8 cellular contexts compared by ENCODE assay signal in the genomic region with DNA sequence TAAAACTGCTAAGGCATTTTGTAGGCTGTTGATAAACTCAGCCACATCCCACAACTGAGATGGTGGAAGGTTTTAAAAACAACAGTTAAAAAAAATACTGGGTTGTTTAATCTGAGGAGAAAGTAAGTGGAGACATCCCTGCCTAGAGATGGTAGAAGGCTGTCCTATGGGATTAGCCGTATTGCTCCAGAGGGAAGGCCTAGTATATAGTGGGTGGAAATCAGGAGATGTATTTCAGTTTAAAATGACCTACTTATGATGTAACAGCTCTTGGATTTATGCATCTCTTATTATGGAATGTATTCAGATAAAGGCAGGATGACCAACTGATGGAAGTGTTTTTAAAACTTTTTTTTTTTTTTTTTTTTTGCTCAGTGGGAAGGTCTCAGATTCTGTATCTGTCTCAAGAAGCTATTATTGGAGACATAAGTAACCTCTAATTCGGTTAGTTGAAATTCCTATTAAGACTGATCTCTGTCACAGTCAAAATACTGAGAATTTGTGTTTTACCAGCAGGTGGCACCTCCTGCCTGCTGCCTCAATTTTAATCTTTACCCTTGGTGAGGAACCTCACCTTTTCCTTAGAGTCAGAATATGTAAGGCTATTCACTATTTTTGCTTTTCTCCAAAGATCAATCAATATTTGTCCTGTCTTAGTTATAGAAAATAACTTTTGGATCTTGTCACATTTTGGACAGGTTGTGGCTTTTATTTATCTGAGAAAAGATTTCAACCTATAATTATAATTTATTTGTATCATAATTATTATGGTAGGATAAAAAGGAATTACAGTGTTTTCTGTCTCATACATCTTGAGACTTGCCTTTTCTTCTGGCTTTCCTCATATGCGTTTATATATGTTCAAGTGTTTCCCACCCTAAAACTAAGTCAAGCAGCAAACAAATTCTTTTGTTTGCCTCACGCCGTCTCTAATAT.
A peak's percentile ranks its signal among the peaks of the same experiment; 100 is the strongest.
DNase-seq lines count a peak whose midpoint lies in the region; ATAC-seq and TF ChIP-seq lines count a peak whose summit lies in the region.

No MANE protein-coding gene starts in this region.

- DNase-seq in ACHN, result peak; percentile 43
- DNase-seq in G401 (ENCODE audit: low spot score), result peak; percentile 59
- DNase-seq in NCI-H146 treated with DMSO at 0.1 percent for 48 hours (lab: John Stamatoyannopoulos, UW; ENCODE audit: unreplicated experiment), result peak; percentile 9
- peak; percentile 17 for DNase-seq in activated CD4-positive, alpha-beta memory T cell treated with anti-CD3 and anti-CD28 coated beads for 36 hours
- peak; percentile 22 for DNase-seq in iPS DF 6.9 (ENCODE audit: low read depth, low spot score)
- DNase-seq in testis, result no peak
- DNase-seq in effector memory CD4-positive, alpha-beta T cell, result no peak

- H3K4me3 ChIP-seq in iPS DF 6.9 (ENCODE audit: low read length), result no peak overlapping the region
- no peak overlapping the region for H3K4me3 ChIP-seq in testis
- H3K4me3 ChIP-seq in effector memory CD4-positive, alpha-beta T cell (ENCODE audit: insufficient read depth, low read depth, low read length, poor library complexity, severe bottlenecking), result no peak overlapping the region

- TF ChIP-seq POLR2A in testis (IDR thresholded peaks at IDR 0.05), result no peak

- in situ Hi-C loops in ACHN (cut with HindIII; ENCODE audit: low pct_ligation_motif_present, low pct_unique_long_range_greater_than_20kb, low sequenced_read_pairs) (no loop called here), G401 (cut with HindIII; ENCODE audit: low sequenced_read_pairs) (no loop called here)

- no peaks in the 10 kb centered on the region for H3K9me3 Mint-ChIP-seq in activated CD4-positive, alpha-beta memory T cell treated with anti-CD3 and anti-CD28 coated beads for 36 hours

- no peak overlapping the region for H3K4me3 Mint-ChIP-seq in activated CD4-positive, alpha-beta memory T cell treated with anti-CD3 and anti-CD28 coated beads for 36 hours

- H3K27ac Mint-ChIP-seq in activated CD4-positive, alpha-beta memory T cell treated with anti-CD3 and anti-CD28 coated beads for 36 hours, result no peak overlapping the region

- intact Hi-C loops in activated CD4-positive, alpha-beta memory T cell treated with anti-CD3 and anti-CD28 coated beads for 36 hours (cut with micrococcal nuclease), result loop anchor here (1.0 kb wide), 2 partner anchors 301 to 433 kb away; no protein-coding TSS in a partner anchor
- intact Hi-C loops in testis (cut with DNase I; ENCODE audit: low total_unique reads), result loop anchor here (5.0 kb wide), 1 partner anchor 302 kb away; no protein-coding TSS in a partner anchor

- WGBS in iPS DF 6.9 (ENCODE audit: insufficient coverage, insufficient read length), result no CpG with 5 or more reads among the region's 5 CpGs
- 73 to 76% methylated on average over 5 of the region's 5 CpGs for WGBS in testis, 2 donors

- ATAC-seq in GM18873 (IDR thresholded peaks at IDR 0.05; ENCODE audit: low FRiP score, unreplicated experiment), result no peak

- H3K27ac ChIP-seq in iPS DF 6.9 (ENCODE audit: low read length) (no peak overlapping the region), testis (no peak overlapping the region)
- H3K27ac ChIP-seq in effector memory CD4-positive, alpha-beta T cell (ENCODE audit: insufficient read depth, low read length, poor library complexity, severe bottlenecking), result no peak overlapping the region

- CTCF ChIA-PET in activated CD4-positive, alpha-beta memory T cell treated with anti-CD3 and anti-CD28 coated beads for 36 hours (lab: Charles Lee), result interaction anchor here (0.7 to 1.1 kb wide), 3 partner anchors 299 to 434 kb away, joined by 3 to 4 read pairs (median 4); no protein-coding TSS in a partner anchor

- POLR2A ChIA-PET in activated CD4-positive, alpha-beta memory T cell treated with anti-CD3 and anti-CD28 coated beads for 36 hours (lab: Charles Lee), result interaction anchor here (0.6 kb wide), 1 partner anchor 506 kb away, joined by 4 read pairs; no protein-coding TSS in a partner anchor

- H3K4me1 Mint-ChIP-seq in activated CD4-positive, alpha-beta memory T cell treated with anti-CD3 and anti-CD28 coated beads for 36 hours (ENCODE audit: low read depth), result peaks cover 14% of the 10 kb centered on the region

- H3K4me1 ChIP-seq in iPS DF 6.9 (ENCODE audit: control insufficient read depth, insufficient read depth, low read length) (no peaks in the 10 kb centered on the region), testis (no peaks in the 10 kb centered on the region)
- no peaks in the 10 kb centered on the region for H3K4me1 ChIP-seq in effector memory CD4-positive, alpha-beta T cell (ENCODE audit: control insufficient read depth, insufficient read depth, low read length, poor library complexity, severe bottlenecking)

- H3K27me3 ChIP-seq in iPS DF 6.9 (ENCODE audit: control insufficient read depth, insufficient read depth, low read length), result no peaks in the 10 kb centered on the region
- no peaks in the 10 kb centered on the region for H3K27me3 ChIP-seq in testis
- H3K27me3 ChIP-seq in effector memory CD4-positive, alpha-beta T cell (replicated peaks; ENCODE audit: control insufficient read depth, insufficient read depth, low read length, poor library complexity, severe bottlenecking), result no peaks in the 10 kb centered on the region

- peak; percentile 38 to 66 (median 54) for TF ChIP-seq CTCF in testis (IDR thresholded peaks at IDR 0.05)

- H3K36me3 ChIP-seq in iPS DF 6.9 (ENCODE audit: control insufficient read depth, insufficient read depth, low read length) (no peaks in the 10 kb centered on the region), testis (ENCODE audit: low read depth, missing control alignments) (no peaks in the 10 kb centered on the region)
- peaks cover 13% of the 10 kb centered on the region for H3K36me3 ChIP-seq in effector memory CD4-positive, alpha-beta T cell (ENCODE audit: control insufficient read depth, insufficient read depth, low read length)

- no peaks in the 10 kb centered on the region for H3K27me3 Mint-ChIP-seq in activated CD4-positive, alpha-beta memory T cell treated with anti-CD3 and anti-CD28 coated beads for 36 hours

- H3K9me3 ChIP-seq in iPS DF 6.9 (ENCODE audit: control insufficient read depth, insufficient read depth, low read length) (no peaks in the 10 kb centered on the region), testis (no peaks in the 10 kb centered on the region)
- no peaks in the 10 kb centered on the region for H3K9me3 ChIP-seq in effector memory CD4-positive, alpha-beta T cell (ENCODE audit: control insufficient read depth, low read length)

- H3K36me3 Mint-ChIP-seq in activated CD4-positive, alpha-beta memory T cell treated with anti-CD3 and anti-CD28 coated beads for 36 hours, result peaks cover 9% of the 10 kb centered on the region

Comparison
In these comparisons a context has a peak if more than half of its experiments do, and no peak if none do; other contexts are left out.
1. DNase-seq: peak in ACHN (single experiment), G401 (single experiment), NCI-H146 treated with DMSO at 0.1 percent for 48 hours (single experiment), activated CD4-positive, alpha-beta memory T cell treated with anti-CD3 and anti-CD28 coated beads for 36 hours (single experiment) and iPS DF 6.9 (single experiment); none in testis (single experiment) and effector memory CD4-positive, alpha-beta T cell (0 of 3).